Comparison of ENCODE assay signal across 13 cellular contexts in the genomic region with DNA sequence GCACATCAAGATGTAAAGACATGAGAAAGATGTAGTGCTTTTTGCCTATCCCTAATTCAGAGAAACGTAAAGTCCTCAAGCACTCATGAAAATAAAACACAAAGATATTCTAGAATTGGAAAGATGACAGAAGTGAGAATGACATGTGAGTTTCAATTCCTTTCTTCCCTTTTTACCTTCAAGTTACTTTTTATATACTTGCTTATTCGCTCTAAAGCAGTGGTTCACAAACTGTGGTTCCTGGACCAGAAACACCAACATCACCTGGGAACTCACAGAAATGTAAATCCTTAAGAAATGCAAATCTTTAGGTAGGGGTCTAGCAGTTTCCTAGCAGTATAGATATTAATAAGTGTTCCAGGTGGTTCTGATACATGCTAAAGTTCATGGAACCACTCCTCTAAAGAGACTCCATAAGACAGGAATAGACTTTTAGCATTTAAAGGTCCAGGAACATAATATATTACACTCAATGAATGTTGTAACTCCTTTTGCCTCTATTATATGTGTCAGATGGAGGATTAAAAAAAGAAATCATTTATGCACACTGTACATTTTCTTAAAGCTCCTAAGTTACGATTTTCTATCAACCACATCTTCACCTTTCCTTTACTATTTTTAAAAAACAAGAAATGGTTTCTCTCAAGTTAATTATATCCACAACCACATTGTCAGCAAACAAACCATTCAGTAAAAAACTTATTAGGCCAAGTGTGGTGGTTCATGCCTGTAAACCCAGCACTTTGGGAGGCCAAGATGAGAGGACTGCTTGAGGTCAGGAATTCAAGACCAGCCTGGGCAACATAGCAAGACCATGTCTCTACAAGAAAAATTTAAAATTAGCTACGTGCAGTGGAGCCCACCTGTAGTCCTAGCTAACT. TPM values are rescaled to one million over a fixed set of nuclear protein-coding genes. Genes with fewer than 3 reads are reported as not detected.
A peak's percentile ranks its signal among the peaks of the same experiment; 100 is the strongest.
DNase-seq lines count a peak whose midpoint lies in the region; ATAC-seq and TF ChIP-seq lines count a peak whose summit lies in the region.
"Had no signal": no experiment of that assay in that cellular context is flagged by ENCODE, and none has a peak within 500 bp of the region (broad histone marks: within the 10 kb centered on the region; RNA-seq: fewer than 3 reads in every experiment).

No MANE protein-coding gene starts in this region.

- H3K27ac Mint-ChIP-seq in activated T-cell treated with anti-CD3 and anti-CD28 coated beads, Interleukin-2, amount 50 U/mL, for 24 hours = peak overlapping the region; percentile 26
- no peak overlapping the region for H3K27ac Mint-ChIP-seq in activated CD4-positive, alpha-beta T cell treated with anti-CD3 and anti-CD28 coated beads, Interleukin-2, amount 10 ng/mL, durations not matched to agents 24 days and 14 days
- H3K27ac Mint-ChIP-seq: type B pancreatic cell had no signal

- DNase-seq in activated T-cell treated with anti-CD3 and anti-CD28 coated beads, Interleukin-2, amount 50 U/mL, for 24 hours = no peak
- no peak for DNase-seq in activated T-cell treated with anti-CD3 and anti-CD28 coated beads, Interleukin-2, amount 50 U/mL, for 1 hour
- DNase-seq in hepatocyte (ENCODE audit: low spot score) (no peak), ACHN (no peak), NCI-H526 (lab: John Stamatoyannopoulos, UW) (no peak)
- DNase-seq in activated CD4-positive, alpha-beta T cell treated with anti-CD3 and anti-CD28 coated beads, Interleukin-2, amount 10 ng/mL, durations not matched to agents 24 days and 14 days = no peak
- DNase-seq: NCI-H2171 had no signal

- H3K4me3 Mint-ChIP-seq in activated T-cell treated with anti-CD3 and anti-CD28 coated beads, Interleukin-2, amount 50 U/mL, for 24 hours = no peak overlapping the region
- no peak overlapping the region for H3K4me3 Mint-ChIP-seq in activated CD4-positive, alpha-beta T cell treated with anti-CD3 and anti-CD28 coated beads, Interleukin-2, amount 10 ng/mL, durations not matched to agents 24 days and 14 days
- H3K4me3 Mint-ChIP-seq: type B pancreatic cell had no signal

- no peak for TF ChIP-seq CTCF in hepatocyte (IDR thresholded peaks at IDR 0.05; ENCODE audit: poor library complexity)

- H3K79me2 ChIP-seq in hepatocyte = peaks cover 22% of the 10 kb centered on the region

- peaks cover 54% of the 10 kb centered on the region for H3K36me3 Mint-ChIP-seq in activated T-cell treated with anti-CD3 and anti-CD28 coated beads, Interleukin-2, amount 50 U/mL, for 24 hours (ENCODE audit: low read depth)
- peaks cover 18% of the 10 kb centered on the region for H3K36me3 Mint-ChIP-seq in activated CD4-positive, alpha-beta T cell treated with anti-CD3 and anti-CD28 coated beads, Interleukin-2, amount 10 ng/mL, durations not matched to agents 24 days and 14 days (ENCODE audit: low read depth)

- ATAC-seq in GM21825 (IDR thresholded peaks at IDR 0.05; ENCODE audit: unreplicated experiment) (peak; percentile 85), HG03354 (IDR thresholded peaks at IDR 0.05; ENCODE audit: poor library complexity, severe bottlenecking, unreplicated experiment) (peak; percentile 79)
- ATAC-seq: A549, HepG2 had no signal

- intact Hi-C loops in activated CD4-positive, alpha-beta T cell treated with anti-CD3 and anti-CD28 coated beads, Interleukin-2, amount 10 ng/mL, durations not matched to agents 24 days and 14 days (cut with micrococcal nuclease) = no loop called here

- no peaks in the 10 kb centered on the region for H3K27me3 Mint-ChIP-seq in activated T-cell treated with anti-CD3 and anti-CD28 coated beads, Interleukin-2, amount 50 U/mL, for 24 hours
- no peaks in the 10 kb centered on the region for H3K27me3 Mint-ChIP-seq in activated CD4-positive, alpha-beta T cell treated with anti-CD3 and anti-CD28 coated beads, Interleukin-2, amount 10 ng/mL, durations not matched to agents 24 days and 14 days
- H3K27me3 Mint-ChIP-seq: type B pancreatic cell had no signal

- no peak overlapping the region for H3K4me2 ChIP-seq in hepatocyte
- H3K4me2 ChIP-seq: A549 had no signal

- H3K4me1 ChIP-seq in hepatocyte (ENCODE audit: insufficient read depth) = no peaks in the 10 kb centered on the region

- H3K4me1 Mint-ChIP-seq in activated T-cell treated with anti-CD3 and anti-CD28 coated beads, Interleukin-2, amount 50 U/mL, for 24 hours (ENCODE audit: low read depth) = peaks cover 17% of the 10 kb centered on the region
- H3K4me1 Mint-ChIP-seq in activated CD4-positive, alpha-beta T cell treated with anti-CD3 and anti-CD28 coated beads, Interleukin-2, amount 10 ng/mL, durations not matched to agents 24 days and 14 days = peaks cover 1% of the 10 kb centered on the region

- H3K9me2 ChIP-seq in hepatocyte (replicated peaks; ENCODE audit: insufficient read depth) = no peaks in the 10 kb centered on the region

- H3K36me3 ChIP-seq in hepatocyte (replicated peaks; ENCODE audit: insufficient read depth, low read depth) = no peaks in the 10 kb centered on the region

- 96% methylated on average over 4 of the region's 4 CpGs for WGBS in hepatocyte (ENCODE audit: low lambda C conversion rate, missing lambda C conversion rate)

- H4K20me1 ChIP-seq in hepatocyte (ENCODE audit: insufficient read depth, poor library complexity, severe bottlenecking) = peaks cover 3% of the 10 kb centered on the region

- no peak overlapping the region for H3K4me3 ChIP-seq in hepatocyte
- H3K4me3 ChIP-seq: A549, SK-N-MC had no signal

- no peaks in the 10 kb centered on the region for H3K27me3 ChIP-seq in hepatocyte

- no peak overlapping the region for H3K27ac ChIP-seq in hepatocyte
- H3K27ac ChIP-seq: A549, SK-N-MC had no signal

- no peak overlapping the region for H2AFZ ChIP-seq in hepatocyte

- in situ Hi-C loops in ACHN (cut with HindIII; ENCODE audit: low pct_ligation_motif_present, low pct_unique_long_range_greater_than_20kb, low sequenced_read_pairs) = no loop called here

- no peaks in the 10 kb centered on the region for H3K9me3 Mint-ChIP-seq in activated T-cell treated with anti-CD3 and anti-CD28 coated beads, Interleukin-2, amount 50 U/mL, for 24 hours
- no peaks in the 10 kb centered on the region for H3K9me3 Mint-ChIP-seq in activated CD4-positive, alpha-beta T cell treated with anti-CD3 and anti-CD28 coated beads, Interleukin-2, amount 10 ng/mL, durations not matched to agents 24 days and 14 days
- H3K9me3 Mint-ChIP-seq: type B pancreatic cell had no signal

- no peaks in the 10 kb centered on the region for H3K9me3 ChIP-seq in hepatocyte (ENCODE audit: low read depth)
- H3K9me3 ChIP-seq: A549 had no signal

RNA-seq across cellular contexts. Expression of gene ERP44, which starts 39.9 kb away (rescaled TPM):
- 34.3 and 40.6 TPM in 2 replicates for total RNA-seq in hepatocyte
- polyA plus RNA-seq in hepatocyte = 50.5 and 52.1 TPM in 2 replicates
- 16.4 and 18.7 TPM in 2 replicates for total RNA-seq in activated CD4-positive, alpha-beta T cell treated with anti-CD3 and anti-CD28 coated beads, Interleukin-2, amount 10 ng/mL, durations not matched to agents 24 days and 14 days

RNA-seq across cellular contexts. Expression of gene INVS, which starts 40.1 kb away (rescaled TPM):
- 26.5 and 30.9 TPM in 2 replicates for total RNA-seq in hepatocyte
- 8.7 and 10.1 TPM in 2 replicates for polyA plus RNA-seq in hepatocyte
- 14.9 and 16.9 TPM in 2 replicates for total RNA-seq in activated CD4-positive, alpha-beta T cell treated with anti-CD3 and anti-CD28 coated beads, Interleukin-2, amount 10 ng/mL, durations not matched to agents 24 days and 14 days
